Comparison of ENCODE assay signal across 8 cellular contexts in the genomic region with DNA sequence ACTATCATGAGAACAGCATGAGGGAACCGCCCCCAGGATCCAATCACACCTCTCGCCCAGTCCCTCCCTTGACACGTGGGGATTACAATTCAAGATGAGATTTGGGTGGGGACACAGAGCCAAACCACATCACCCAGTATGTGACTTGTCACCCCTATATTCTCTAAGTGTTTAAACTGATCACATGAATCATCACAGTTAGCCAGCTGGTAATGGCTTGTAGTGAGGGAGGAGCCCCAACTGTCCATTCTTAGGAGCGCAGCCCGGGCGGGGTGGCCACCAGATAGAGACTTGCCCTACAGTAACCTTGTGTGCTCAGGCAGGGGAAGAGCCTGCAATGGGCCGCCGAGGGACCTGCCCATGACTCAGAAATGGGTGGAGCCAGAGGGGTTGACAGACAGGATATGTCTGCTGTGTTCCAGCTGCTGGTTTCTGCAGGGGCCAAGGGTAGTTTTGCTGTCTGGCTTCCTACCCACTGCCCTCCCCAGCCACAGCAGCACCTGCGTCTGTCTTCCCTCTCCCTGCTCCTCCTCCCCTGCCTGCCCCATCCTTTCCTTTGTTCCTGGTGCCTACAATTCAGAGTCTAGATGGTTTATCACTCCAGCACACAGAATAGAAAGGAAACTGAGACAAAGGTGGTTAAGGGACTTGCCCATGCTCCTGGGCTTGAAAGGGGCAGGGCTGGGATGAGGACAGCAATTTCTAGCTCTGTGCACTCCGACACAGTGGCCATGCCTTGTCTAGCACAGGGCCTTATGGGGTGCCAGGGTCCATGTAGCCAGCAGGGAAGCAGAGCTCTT. TPM values are rescaled to one million over a fixed set of nuclear protein-coding genes. Genes with fewer than 3 reads are reported as not detected.
DNase-seq lines count a peak whose midpoint lies in the region; ATAC-seq and TF ChIP-seq lines count a peak whose summit lies in the region.

No MANE protein-coding gene starts in this region.

- no peaks in the 10 kb centered on the region for H3K36me3 Mint-ChIP-seq in natural killer cell
- H3K36me3 Mint-ChIP-seq in stimulated activated naive CD8-positive, alpha-beta T cell treated with anti-CD3 and anti-CD28 coated beads, Interleukin-15, Interleukin-2, amounts not matched to agents 100 ng/mL and 50 ng/mL, for 24 hours (ENCODE audit: low read depth): peaks cover 20% of the 10 kb centered on the region

- intact Hi-C loops in natural killer cell (cut with micrococcal nuclease): loop anchor here (1.0 kb wide), 1 partner anchor 8 kb away; no protein-coding TSS in a partner anchor

- peak overlapping the region; percentile 47 for H3K4me3 Mint-ChIP-seq in natural killer cell
- H3K4me3 Mint-ChIP-seq in stimulated activated naive CD8-positive, alpha-beta T cell treated with anti-CD3 and anti-CD28 coated beads, Interleukin-15, Interleukin-2, amounts not matched to agents 100 ng/mL and 50 ng/mL, for 24 hours: peak overlapping the region; percentile 62

- H3K4me1 Mint-ChIP-seq in natural killer cell: peaks cover 39 to 57% of the 10 kb centered on the region in 2 donors
- H3K4me1 Mint-ChIP-seq in stimulated activated naive CD8-positive, alpha-beta T cell treated with anti-CD3 and anti-CD28 coated beads, Interleukin-15, Interleukin-2, amounts not matched to agents 100 ng/mL and 50 ng/mL, for 24 hours (ENCODE audit: low read depth): peaks cover 63% of the 10 kb centered on the region

- DNase-seq in SIG-M5 treated with dmso at 0.1 percent for 504 hours (lab: John Stamatoyannopoulos, UW; ENCODE audit: unreplicated experiment) (peak; percentile 86), SIG-M5 (lab: John Stamatoyannopoulos, UW) (no peak), epithelial cell of proximal tubule (ENCODE audit: low read depth) (peak; percentile 36), natural killer cell (peak; percentile 90)
- DNase-seq in NK-92 treated with Interleukin-12 subunit alpha and Interleukin-12 subunit beta, amount 100 ng/mL, for 24 hours (lab: John Stamatoyannopoulos, UW): peak; percentile 92
- DNase-seq in activated CD8-positive, alpha-beta memory T cell treated with anti-CD3 and anti-CD28 coated beads, Interleukin-2, amount 50 U/mL, for 24 hours (ENCODE audit: extremely low read depth): peak; percentile 82

- H3K9me3 Mint-ChIP-seq in natural killer cell: no peaks in the 10 kb centered on the region
- no peaks in the 10 kb centered on the region for H3K9me3 Mint-ChIP-seq in stimulated activated naive CD8-positive, alpha-beta T cell treated with anti-CD3 and anti-CD28 coated beads, Interleukin-15, Interleukin-2, amounts not matched to agents 100 ng/mL and 50 ng/mL, for 24 hours

- H3K27ac Mint-ChIP-seq in natural killer cell: peak overlapping the region; percentile 89 to 95
- peak overlapping the region; percentile 71 for H3K27ac Mint-ChIP-seq in stimulated activated naive CD8-positive, alpha-beta T cell treated with anti-CD3 and anti-CD28 coated beads, Interleukin-15, Interleukin-2, amounts not matched to agents 100 ng/mL and 50 ng/mL, for 24 hours

- TF ChIP-seq CTCF in epithelial cell of proximal tubule (conservative IDR thresholded peaks at IDR 0.05; ENCODE audit: low read depth, low read length): no peak
- no peak for TF ChIP-seq CTCF in natural killer cell (IDR thresholded peaks at IDR 0.05)

- peak; percentile 84 for ATAC-seq in HG02973 (IDR thresholded peaks at IDR 0.05; ENCODE audit: unreplicated experiment)
- ATAC-seq in natural killer cell: peak; percentile 92 to 99 (median 93)

- H3K27me3 Mint-ChIP-seq in natural killer cell (ENCODE audit: low read depth in 2 of 2): peaks cover 0 to 2% of the 10 kb centered on the region in 2 donors
- no peaks in the 10 kb centered on the region for H3K27me3 Mint-ChIP-seq in stimulated activated naive CD8-positive, alpha-beta T cell treated with anti-CD3 and anti-CD28 coated beads, Interleukin-15, Interleukin-2, amounts not matched to agents 100 ng/mL and 50 ng/mL, for 24 hours

- H3K4me3 ChIP-seq in epithelial cell of proximal tubule (ENCODE audit: low read depth, low read length): no peak overlapping the region

RNA-seq across cellular contexts. Expression of a gene that starts 9.2 kb away (rescaled TPM):
- total RNA-seq in epithelial cell of proximal tubule (not detected in 2 replicates), natural killer cell (10 to 100 TPM; 10.4 to 14.7 (median 13.8) TPM)

Comparison
In these comparisons a context has a peak if more than half of its experiments do, and no peak if none do; other contexts are left out.
1. RNA of a gene that starts 9.2 kb away (total RNA-seq): 10.4 to 14.7 TPM in natural killer cell; not detected in epithelial cell of proximal tubule; every median in the first group is over 10 times any median in the second.